Comparison of ENCODE assay signal across 8 cellular contexts in genomic region chr2:168247341-168248305, GRCh38. TPM values are rescaled to one million over a fixed set of nuclear protein-coding genes. Genes with fewer than 3 reads are reported as not detected.
DNase-seq lines count a peak whose midpoint lies in the region; ATAC-seq and TF ChIP-seq lines count a peak whose summit lies in the region.

Gene STK39, minus strand, starts transcription at chr2:168247595. Its CDS starts 160 bp downstream, at chr2:168247435.

- BruUV-seq in Caco-2 (replicated peaks; lab: Mats Ljungman, UMichigan): no TSS peak
- BruUV-seq in OCI-LY7 (replicated peaks; lab: Mats Ljungman, UMichigan): no TSS peak

- H3K27ac ChIP-seq in OCI-LY7 (ENCODE audit: low read depth, low read length, poor library complexity, severe bottlenecking): peak within 1 kb of the TSS; percentile 86
- H3K27ac ChIP-seq in esophagus (ENCODE audit: low read depth in 2 of 2, low read length in 1 of 2): peak within 1 kb of the TSS; percentile 87 to 89
- peak within 1 kb of the TSS; percentile 71 to 77 for H3K27ac ChIP-seq in mucosa of rectum (ENCODE audit: low read depth in 2 of 2, low read length in 2 of 2)

- peak; percentile 70 to 75 for DNase-seq in Caco-2
- peak; percentile 69 for DNase-seq in HT1080 (ENCODE audit: low read depth)
- peak; percentile 84 for DNase-seq in OCI-LY7 (ENCODE audit: low spot score)
- peak; percentile 71 for DNase-seq in activated T-cell treated with anti-CD3 and anti-CD28 coated beads, Interleukin-2, amount 50 U/mL, for 4 hours
- DNase-seq in stimulated activated CD8-positive, alpha-beta memory T cell treated with anti-CD3 and anti-CD28 coated beads, Interleukin-4, amount 100 ng/mL, for 48 hours: peak; percentile 82

- TF ChIP-seq CTCF in Caco-2 (IDR thresholded peaks at IDR 0.05; ENCODE audit: insufficient read depth in 1 of 2, low read depth in 1 of 2, low read length in 1 of 2, severe bottlenecking in 1 of 2, unreplicated experiment in 1 of 2) (peak in 1 of 2 experiments; percentile 38), OCI-LY7 (conservative IDR thresholded peaks at IDR 0.05; ENCODE audit: low read length) (peak; percentile 55)

- POLR2A ChIA-PET in Caco-2 (lab: Charles Lee): no interaction called here
- POLR2A ChIA-PET in OCI-LY7 (lab: Charles Lee): no interaction called here

- H3K9me3 Mint-ChIP-seq in Caco-2 (ENCODE audit: unreplicated experiment): no peaks in the 10 kb centered on the region
- no peaks in the 10 kb centered on the region for H3K9me3 Mint-ChIP-seq in activated T-cell treated with anti-CD3 and anti-CD28 coated beads, Interleukin-2, amount 50 U/mL, for 4 hours

- H4K20me1 ChIP-seq in OCI-LY7 (ENCODE audit: insufficient read depth, low read length): peaks cover 20% of the 10 kb centered on the region; the same call in 1 of the 2 replicates

- H3K36me3 ChIP-seq in Caco-2 (ENCODE audit: control insufficient read depth, insufficient read depth, low read length): no peaks in the 10 kb centered on the region
- H3K36me3 ChIP-seq in OCI-LY7 (ENCODE audit: insufficient read depth, low read length): no peaks in the 10 kb centered on the region
- H3K36me3 ChIP-seq in esophagus (ENCODE audit: control insufficient read depth in 2 of 2, insufficient read depth in 2 of 2, low read length in 1 of 2): no peaks in the 10 kb centered on the region
- H3K36me3 ChIP-seq in mucosa of rectum (ENCODE audit: control insufficient read depth in 2 of 2, insufficient read depth in 2 of 2, low read length in 2 of 2): no peaks in the 10 kb centered on the region

- peaks cover 9% of the 10 kb centered on the region for H3K27me3 Mint-ChIP-seq in Caco-2 (ENCODE audit: insufficient read depth, unreplicated experiment)
- no peaks in the 10 kb centered on the region for H3K27me3 Mint-ChIP-seq in activated T-cell treated with anti-CD3 and anti-CD28 coated beads, Interleukin-2, amount 50 U/mL, for 4 hours (ENCODE audit: low read depth)

- H3K9me2 ChIP-seq in OCI-LY7 (ENCODE audit: insufficient read depth, low read length): no peaks in the 10 kb centered on the region

- H3K36me3 Mint-ChIP-seq in Caco-2 (ENCODE audit: insufficient read depth, unreplicated experiment): no peaks in the 10 kb centered on the region
- H3K36me3 Mint-ChIP-seq in activated T-cell treated with anti-CD3 and anti-CD28 coated beads, Interleukin-2, amount 50 U/mL, for 4 hours (ENCODE audit: insufficient read depth): peaks cover 3% of the 10 kb centered on the region

- ATAC-seq in GM21367 (IDR thresholded peaks at IDR 0.05; ENCODE audit: unreplicated experiment): peak; percentile 84
- peak; percentile 81 to 84 for ATAC-seq in activated T-cell treated with anti-CD3 and anti-CD28 coated beads, Interleukin-2, amount 50 U/mL, for 4 hours

- peak within 1 kb of the TSS; percentile 96 for H3K4me2 ChIP-seq in OCI-LY7 (ENCODE audit: low read length)

- CTCF ChIA-PET in Caco-2 (lab: Charles Lee): interaction anchor here (0.7 to 1.2 kb wide), 3 partner anchors 67 to 128 kb away, joined by 3 to 7 read pairs (median 5); no protein-coding TSS in a partner anchor
- CTCF ChIA-PET in OCI-LY7 (lab: Charles Lee; ENCODE audit: unreplicated experiment): no interaction called here

- peak within 1 kb of the TSS; percentile 99 for H2AFZ ChIP-seq in OCI-LY7 (ENCODE audit: low read length)

- intact Hi-C loops in Caco-2 (cut with micrococcal nuclease; ENCODE audit: unreplicated experiment): loop anchor here (1.0 to 2.0 kb wide), 4 partner anchors 51 to 111 kb away; no protein-coding TSS in a partner anchor
- intact Hi-C loops in OCI-LY7 (cut with micrococcal nuclease; ENCODE audit: unreplicated experiment): loop anchor here (2.0 to 10.0 kb wide), 6 partner anchors 55 to 1447 kb away; partner anchors contain the start of genes CFAP210, PHOSPHO2, PPIG and SPC25

- 1% methylated on average over 42 to 91 of the region's 91 CpGs for WGBS in esophagus, 2 donors

- H3K4me1 Mint-ChIP-seq in Caco-2 (ENCODE audit: low read depth, unreplicated experiment): no peaks in the 10 kb centered on the region
- H3K4me1 Mint-ChIP-seq in activated T-cell treated with anti-CD3 and anti-CD28 coated beads, Interleukin-2, amount 50 U/mL, for 4 hours (ENCODE audit: low read depth): peaks cover 39% of the 10 kb centered on the region

- H3K27me3 ChIP-seq in Caco-2 (replicated peaks; ENCODE audit: control insufficient read depth, insufficient read depth, low read length): no peaks in the 10 kb centered on the region
- H3K27me3 ChIP-seq in esophagus (ENCODE audit: control insufficient read depth in 1 of 2, insufficient read depth in 2 of 2, low read length in 2 of 2): no peaks in the 10 kb centered on the region
- no peaks in the 10 kb centered on the region for H3K27me3 ChIP-seq in mucosa of rectum (ENCODE audit: control insufficient read depth in 2 of 2, insufficient read depth in 2 of 2, low read length in 2 of 2)

- H3K27ac Mint-ChIP-seq in Caco-2 (ENCODE audit: unreplicated experiment): no peak within 1 kb of the TSS

- peak within 1 kb of the TSS; percentile 58 for H3K4me3 ChIP-seq in Caco-2 (ENCODE audit: low read depth, low read length)
- peak within 1 kb of the TSS; percentile 82 for H3K4me3 ChIP-seq in OCI-LY7 (ENCODE audit: low read depth, low read length, poor library complexity, severe bottlenecking)
- H3K4me3 ChIP-seq in esophagus (ENCODE audit: low read depth in 1 of 2, low read length in 2 of 2): peak within 1 kb of the TSS; percentile 75 to 95
- peak within 1 kb of the TSS; percentile 63 to 84 for H3K4me3 ChIP-seq in mucosa of rectum (ENCODE audit: low read length in 2 of 2)

- H3K4me1 ChIP-seq in Caco-2: peaks cover 11% of the 10 kb centered on the region; the same call in 1 of the 2 replicates
- peaks cover 34% of the 10 kb centered on the region for H3K4me1 ChIP-seq in OCI-LY7 (ENCODE audit: insufficient read depth, low read length, poor library complexity, severe bottlenecking)
- H3K4me1 ChIP-seq in esophagus (ENCODE audit: control insufficient read depth in 2 of 2, insufficient read depth in 2 of 2, low read length in 1 of 2): peaks cover 0 to 3% of the 10 kb centered on the region in 2 donors
- peaks cover 14 to 33% of the 10 kb centered on the region in 2 donors for H3K4me1 ChIP-seq in mucosa of rectum (ENCODE audit: control insufficient read depth in 2 of 2, insufficient read depth in 2 of 2, low read length in 2 of 2)

- H3K79me2 ChIP-seq in OCI-LY7 (ENCODE audit: insufficient read depth, low read depth, low read length): peaks cover 36% of the 10 kb centered on the region

- H3K9me3 ChIP-seq in Caco-2: no peaks in the 10 kb centered on the region
- H3K9me3 ChIP-seq in OCI-LY7 (ENCODE audit: low read length): peaks cover 4% of the 10 kb centered on the region; the same call in 1 of the 2 replicates
- no peaks in the 10 kb centered on the region for H3K9me3 ChIP-seq in esophagus (ENCODE audit: control insufficient read depth in 2 of 2, insufficient read depth in 1 of 2, low read depth in 1 of 2, low read length in 1 of 2)
- H3K9me3 ChIP-seq in mucosa of rectum (ENCODE audit: control insufficient read depth in 2 of 2, low read length in 2 of 2): no peaks in the 10 kb centered on the region

- H3K4me3 Mint-ChIP-seq in Caco-2 (ENCODE audit: unreplicated experiment): peak within 1 kb of the TSS; percentile 71
- peak within 1 kb of the TSS; percentile 94 for H3K4me3 Mint-ChIP-seq in activated T-cell treated with anti-CD3 and anti-CD28 coated beads, Interleukin-2, amount 50 U/mL, for 4 hours

- H3K9ac ChIP-seq in mucosa of rectum (ENCODE audit: low read depth in 1 of 2, low read length in 2 of 2): peak within 1 kb of the TSS; percentile 77 to 92

RNA-seq across cellular contexts. Expression of gene STK39, which starts in this region (rescaled TPM):
- 2.9 and 5.1 TPM in 2 replicates for total RNA-seq in Caco-2 (2022)
- 13.9 and 16.9 TPM in 2 replicates for total RNA-seq in HT1080 (2014; rRNA removed; shearing (Covaris generic))
- 34.2 and 48.1 TPM in 2 replicates for polyA plus RNA-seq in HT1080 (2015; cell fraction: cytosol; rRNA removed)
- polyA plus RNA-seq in HT1080 (2015; cell fraction: nucleus; rRNA removed): 28.7 and 31.7 TPM in 2 replicates
- total RNA-seq in OCI-LY7 (2014; rRNA removed; shearing (Covaris generic)): 17.7 and 18.2 TPM in 2 replicates
- total RNA-seq in OCI-LY7 (2022): 38.7 and 41.1 TPM in 2 replicates
- total RNA-seq in activated T-cell treated with anti-CD3 and anti-CD28 coated beads, Interleukin-2, amount 50 U/mL, for 4 hours: 10 to 100 TPM; 24.9 to 31.9 (median 31.5) TPM
- 10 to 100 TPM; 24.7 to 24.9 TPM for polyA plus RNA-seq in esophagus

Comparison
In these comparisons a context has a peak if more than half of its experiments do, and no peak if none do; other contexts are left out.
1. Peak in every context shown above with its lines: DNase-seq, ATAC-seq, H3K4me3 ChIP-seq and H3K27ac ChIP-seq.